In the genomic region with DNA sequence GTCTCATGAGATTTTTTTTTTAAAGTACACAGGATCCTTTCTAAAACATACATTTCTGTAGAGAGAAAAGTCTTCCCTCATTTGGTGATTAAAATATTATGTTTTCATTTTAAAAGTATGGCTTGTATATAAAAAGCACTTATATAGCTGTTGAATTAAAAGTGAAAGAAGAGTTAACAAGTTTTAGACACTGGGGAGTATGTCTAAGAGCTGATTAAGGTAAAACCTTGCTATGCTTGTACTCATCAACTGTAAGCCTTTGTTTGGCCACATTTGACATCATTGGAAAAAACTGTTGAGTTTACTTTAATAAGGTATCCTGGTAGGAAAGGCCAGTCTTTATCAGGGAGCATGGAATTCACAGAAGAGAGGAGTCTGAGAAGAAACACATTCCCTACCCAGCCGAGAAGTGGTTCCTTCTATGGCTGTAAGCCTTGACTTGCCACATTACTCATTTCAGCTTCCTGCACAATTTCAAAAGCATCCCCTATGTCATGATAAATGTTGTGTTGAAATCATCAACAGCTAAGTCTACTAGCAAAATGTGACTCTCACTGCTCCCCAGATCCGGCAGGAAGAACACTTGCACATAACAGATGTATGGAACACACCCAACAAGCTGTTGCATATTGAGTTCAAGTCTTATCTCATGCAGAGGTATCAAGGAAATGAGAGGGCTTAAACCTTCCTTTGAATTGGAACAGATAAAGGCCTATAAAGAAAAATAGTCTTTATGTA, we compare ENCODE assay signal across 15 cellular contexts.
DNase-seq lines count a peak whose midpoint lies in the region; ATAC-seq and TF ChIP-seq lines count a peak whose summit lies in the region.
"Had no signal": no experiment of that assay in that cellular context is flagged by ENCODE, and none has a peak within 500 bp of the region (broad histone marks: within the 10 kb centered on the region; RNA-seq: fewer than 3 reads in every experiment).

No MANE protein-coding gene starts in this region.

- H3K4me3 Mint-ChIP-seq in activated naive CD8-positive, alpha-beta T cell treated with anti-CD3 and anti-CD28 coated beads, Interleukin-2, amount 50 U/mL, for 24 hours, result no peak overlapping the region

- H3K4me3 ChIP-seq in epithelial cell of esophagus (ENCODE audit: low read length), result no peak overlapping the region

- peaks cover 6% of the 10 kb centered on the region for H3K4me1 Mint-ChIP-seq in activated naive CD8-positive, alpha-beta T cell treated with anti-CD3 and anti-CD28 coated beads, Interleukin-2, amount 50 U/mL, for 24 hours

- no peak for ATAC-seq in activated naive CD8-positive, alpha-beta T cell treated with anti-CD3 and anti-CD28 coated beads, Interleukin-2, amount 50 U/mL, for 24 hours
- ATAC-seq: PC-3 had no signal

- no peaks in the 10 kb centered on the region for H3K27me3 Mint-ChIP-seq in activated naive CD8-positive, alpha-beta T cell treated with anti-CD3 and anti-CD28 coated beads, Interleukin-2, amount 50 U/mL, for 24 hours

- no peaks in the 10 kb centered on the region for H3K9me3 Mint-ChIP-seq in activated naive CD8-positive, alpha-beta T cell treated with anti-CD3 and anti-CD28 coated beads, Interleukin-2, amount 50 U/mL, for 24 hours
- H3K9me3 Mint-ChIP-seq: activated T-cell treated with anti-CD3 and anti-CD28 coated beads, Interleukin-2, amount 50 U/mL, for 72 hours had no signal

- DNase-seq in EL (peak; percentile 3), NCI-H1694 treated with DMSO at 0.1 percent for 48 hours (lab: John Stamatoyannopoulos, UW) (peak; percentile 59), epithelial cell of esophagus (ENCODE audit: low read depth) (peak; percentile 93), non-pigmented ciliary epithelial cell (ENCODE audit: low read depth) (peak; percentile 60), GM13977 (ENCODE audit: low spot score) (no peak), ureter (ENCODE audit: low spot score) (no peak)
- no peak for DNase-seq in activated naive CD8-positive, alpha-beta T cell treated with anti-CD3 and anti-CD28 coated beads, Interleukin-2, amount 50 U/mL, for 24 hours
- DNase-seq in stimulated activated CD4-positive, alpha-beta T cell treated with anti-CD3 and anti-CD28 coated beads, Interleukin-15, amount 100 ng/mL, for 24 hours, result no peak
- DNase-seq: activated T-cell treated with anti-CD3 and anti-CD28 coated beads, Interleukin-2, amount 50 U/mL, for 72 hours; central memory CD4-positive, alpha-beta T cell; DMS53; mesendoderm; NCI-H146; PC-3; retina had no signal

- TF ChIP-seq CTCF in epithelial cell of esophagus (IDR thresholded peaks at IDR 0.05; ENCODE audit: insufficient read depth, low read depth, low read length, missing control alignments) (no peak), GM13977 (IDR thresholded peaks at IDR 0.05; ENCODE audit: extremely low read depth, insufficient read depth, missing control alignments) (no peak)

- no peaks in the 10 kb centered on the region for H3K36me3 Mint-ChIP-seq in activated naive CD8-positive, alpha-beta T cell treated with anti-CD3 and anti-CD28 coated beads, Interleukin-2, amount 50 U/mL, for 24 hours (ENCODE audit: low read depth)

- in situ Hi-C loops in GM13977 (cut with MboI; ENCODE audit: low pct_unique_long_range_greater_than_20kb, low sequenced_read_pairs, unreplicated experiment), result no loop called here

- no peak overlapping the region for H3K27ac Mint-ChIP-seq in activated naive CD8-positive, alpha-beta T cell treated with anti-CD3 and anti-CD28 coated beads, Interleukin-2, amount 50 U/mL, for 24 hours
- H3K27ac Mint-ChIP-seq: activated T-cell treated with anti-CD3 and anti-CD28 coated beads, Interleukin-2, amount 50 U/mL, for 72 hours had no signal

Comparison
In these comparisons a context has a peak if more than half of its experiments do, and no peak if none do; other contexts are left out.
1. DNase-seq: peak in EL (single experiment), NCI-H1694 treated with DMSO at 0.1 percent for 48 hours (single experiment), epithelial cell of esophagus (single experiment) and non-pigmented ciliary epithelial cell (single experiment); none in activated naive CD8-positive, alpha-beta T cell treated with anti-CD3 and anti-CD28 coated beads, Interleukin-2, amount 50 U/mL, for 24 hours (single experiment), GM13977 (single experiment), ureter (single experiment) and stimulated activated CD4-positive, alpha-beta T cell treated with anti-CD3 and anti-CD28 coated beads, Interleukin-15, amount 100 ng/mL, for 24 hours (single experiment).